Comparison of ENCODE assay signal across 9 cellular contexts in genomic region chr1:114670083-114671010, GRCh38. TPM values are rescaled to one million over a fixed set of nuclear protein-coding genes. Genes with fewer than 3 reads are reported as not detected.
A peak's percentile ranks its signal among the peaks of the same experiment; 100 is the strongest.
DNase-seq lines count a peak whose midpoint lies in the region; ATAC-seq and TF ChIP-seq lines count a peak whose summit lies in the region.
"Had no signal": no experiment of that assay in that cellular context is flagged by ENCODE, and none has a peak within 500 bp of the region (broad histone marks: within the 10 kb centered on the region; RNA-seq: fewer than 3 reads in every experiment).

No MANE protein-coding gene starts in this region.

- peak overlapping the region; percentile 96 for H3K27ac Mint-ChIP-seq in endodermal cell

- peak overlapping the region; percentile 83 for H3K4me3 ChIP-seq in endodermal cell (ENCODE audit: low read length)
- peak overlapping the region; percentile 55 for H3K4me3 ChIP-seq in mesodermal cell (ENCODE audit: extremely low read depth, insufficient read depth, low read length, poor library complexity, severe bottlenecking)

- DNase-seq in C1 segment of cervical spinal cord (lab: John Stamatoyannopoulos, UW) (peak in 13 of 14 donors; percentile 40 to 87 (median 77)), NK-92 (lab: John Stamatoyannopoulos, UW; ENCODE audit: unreplicated experiment) (peak; percentile 22), endodermal cell (peak; percentile 99)
- peak; percentile 53 for DNase-seq in activated CD8-positive, alpha-beta memory T cell treated with anti-CD3 and anti-CD28 coated beads, Interleukin-2, amount 50 U/mL, for 1 hour (ENCODE audit: extremely low read depth)
- DNase-seq in stimulated activated CD8-positive, alpha-beta memory T cell treated with anti-CD3 and anti-CD28 coated beads, Interleukin-12 subunit alpha, Interleukin-12 subunit beta, amount 100 ng/mL, for 4 hours (ENCODE audit: low read depth), result peak; percentile 76

- no peak overlapping the region for H3K27ac ChIP-seq in endodermal cell (ENCODE audit: low read depth, low read length)
- H3K27ac ChIP-seq in mesodermal cell (ENCODE audit: low read depth, low read length, severe bottlenecking), result no peak overlapping the region

- no peaks in the 10 kb centered on the region for H3K9me3 Mint-ChIP-seq in endodermal cell

- H3K27me3 Mint-ChIP-seq in endodermal cell (ENCODE audit: insufficient read depth), result peaks cover 29% of the 10 kb centered on the region

- H3K9me3 ChIP-seq in endodermal cell (ENCODE audit: control insufficient read depth, low read length), result no peaks in the 10 kb centered on the region
- H3K9me3 ChIP-seq in mesodermal cell (ENCODE audit: control insufficient read depth, low read length), result no peaks in the 10 kb centered on the region

- H3K36me3 Mint-ChIP-seq in endodermal cell (ENCODE audit: low read depth), result no peaks in the 10 kb centered on the region

- TF ChIP-seq CTCF in endodermal cell (conservative IDR thresholded peaks at IDR 0.05), result peak; percentile 31

- peaks cover 38% of the 10 kb centered on the region for H3K27me3 ChIP-seq in endodermal cell (ENCODE audit: control insufficient read depth, insufficient read depth, low read length, poor library complexity, severe bottlenecking)

- ATAC-seq in GM19328 (IDR thresholded peaks at IDR 0.05; ENCODE audit: unreplicated experiment) (peak; percentile 99), HG03442 (IDR thresholded peaks at IDR 0.05; ENCODE audit: unreplicated experiment) (peak; percentile 97)

- H3K4me3 Mint-ChIP-seq in endodermal cell, result peak overlapping the region; percentile 78

- H3K4me1 Mint-ChIP-seq in endodermal cell, result peaks cover 30% of the 10 kb centered on the region

- no peaks in the 10 kb centered on the region for H3K36me3 ChIP-seq in endodermal cell (ENCODE audit: control insufficient read depth, insufficient read depth, low read length)
- H3K36me3 ChIP-seq in mesodermal cell (ENCODE audit: control insufficient read depth, insufficient read depth, low read length), result no peaks in the 10 kb centered on the region

- 0 to 7% methylated on average over 16 to 40 of the region's 45 CpGs for WGBS in endodermal cell (ENCODE audit: insufficient coverage in 1 of 2, insufficient read length in 1 of 2), 2 experiments
- WGBS in mesodermal cell (ENCODE audit: insufficient coverage in 2 of 2), 2 experiments, result 1 to 3% methylated on average over 28 to 29 of the region's 45 CpGs

- H3K9ac ChIP-seq in endodermal cell (ENCODE audit: extremely low read depth, low read length, poor library complexity, severe bottlenecking), result peak overlapping the region; percentile 64

- H3K4me1 ChIP-seq in endodermal cell (ENCODE audit: control insufficient read depth, insufficient read depth, low read length) (no peaks in the 10 kb centered on the region), mesodermal cell (ENCODE audit: control insufficient read depth, insufficient read depth, low read length, poor library complexity, severe bottlenecking) (no peaks in the 10 kb centered on the region)

RNA-seq across cellular contexts. Expression of gene DENND2C, which starts 0.5 kb away (rescaled TPM):
- 10 to 100 TPM; 25.6 to 40.3 TPM for total RNA-seq in endodermal cell
- 3.7 TPM for polyA plus RNA-seq in endodermal cell (2013, experiment 1 of 2)
- polyA plus RNA-seq in endodermal cell (2013, experiment 2 of 2), result 3.7 TPM
- 1.4 TPM for polyA plus RNA-seq in mesodermal cell (2013, experiment 1 of 2)
- 1.4 TPM for polyA plus RNA-seq in mesodermal cell (2013, experiment 2 of 2)

RNA-seq across cellular contexts. Expression of gene AMPD1, which starts 25.0 kb away (rescaled TPM):
- total RNA-seq in endodermal cell, result not detected
- not detected for polyA plus RNA-seq in endodermal cell (2013, experiment 1 of 2)
- polyA plus RNA-seq in endodermal cell (2013, experiment 2 of 2), result not detected
- polyA plus RNA-seq in mesodermal cell (2013, experiment 1 of 2), result not detected
- not detected for polyA plus RNA-seq in mesodermal cell (2013, experiment 2 of 2)
- total RNA-seq: T-helper 2 cell treated with Interferon-gamma antibody and Interleukin-4, amounts not matched to agents 100 ng/mL and 5 ng/mL, for 36 hours had no signal

RNA-seq across cellular contexts. Expression of gene NRAS, which starts 46.2 kb away (rescaled TPM):
- total RNA-seq in endodermal cell, result 10 to 100 TPM; 75.0 to 78.0 TPM
- polyA plus RNA-seq in endodermal cell (2013, experiment 1 of 2), result 70.5 TPM
- 71.0 TPM for polyA plus RNA-seq in endodermal cell (2013, experiment 2 of 2)
- 74.7 TPM for polyA plus RNA-seq in mesodermal cell (2013, experiment 1 of 2)
- polyA plus RNA-seq in mesodermal cell (2013, experiment 2 of 2), result 79.1 TPM

Comparison
In these comparisons a context has a peak if more than half of its experiments do, and no peak if none do; other contexts are left out.
1. DNase-seq: peak in every context shown above with its lines; median percentile 99 in endodermal cell; 77 in C1 segment of cervical spinal cord; 76 in stimulated activated CD8-positive, alpha-beta memory T cell treated with anti-CD3 and anti-CD28 coated beads, Interleukin-12 subunit alpha, Interleukin-12 subunit beta, amount 100 ng/mL, for 4 hours; 53 in activated CD8-positive, alpha-beta memory T cell treated with anti-CD3 and anti-CD28 coated beads, Interleukin-2, amount 50 U/mL, for 1 hour; 22 in NK-92.